In the genomic region with DNA sequence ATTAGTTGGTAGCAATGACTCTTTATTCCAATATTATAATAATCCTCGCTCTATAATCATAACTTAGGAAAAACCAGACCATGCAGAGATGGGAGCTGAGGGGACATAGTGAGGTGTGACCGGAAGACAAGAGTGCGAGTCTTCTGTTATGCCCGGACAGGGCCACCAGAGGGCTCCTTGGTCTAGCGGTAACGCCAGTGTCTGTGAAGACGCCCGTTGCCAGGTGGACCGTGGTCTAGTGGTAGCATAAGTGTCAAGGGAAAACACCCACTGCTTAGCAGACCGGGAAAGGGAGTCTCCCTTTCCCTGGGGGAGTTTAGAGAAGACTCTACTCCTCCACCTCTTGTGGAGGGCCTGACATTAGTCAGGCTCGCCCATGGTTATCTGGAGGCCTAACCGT, we compare ENCODE assay signal across 9 cellular contexts. TPM values are rescaled to one million over a fixed set of nuclear protein-coding genes. Genes with fewer than 3 reads are reported as not detected.
A peak's percentile ranks its signal among the peaks of the same experiment; 100 is the strongest.
DNase-seq lines count a peak whose midpoint lies in the region; ATAC-seq and TF ChIP-seq lines count a peak whose summit lies in the region.
"Not testable (repeated sequence)": the region's sequence is repeated elsewhere in the genome, so short reads cannot be mapped to it uniquely, and the experiment has no call there.
"Had no signal": no experiment of that assay in that cellular context is flagged by ENCODE, and none has a peak within 500 bp of the region (broad histone marks: within the 10 kb centered on the region; RNA-seq: fewer than 3 reads in every experiment).

No MANE protein-coding gene starts in this region.

- ATAC-seq in DND-41 (ENCODE audit: insufficient read depth, low read depth); activated CD8-positive, alpha-beta T cell treated with anti-CD3 and anti-CD28 coated beads for 36 hours: not testable (repeated sequence)

- H3K4me3 ChIP-seq in DND-41 (ENCODE audit: low read depth in 1 of 2, low read length in 2 of 2); LNCaP clone FGC (ENCODE audit: low read depth, low read length); OCI-LY7 (ENCODE audit: low read depth, low read length, poor library complexity, severe bottlenecking); coronary artery; parathyroid adenoma (ENCODE audit: low read depth, low read length); tibial nerve: not testable (repeated sequence)

- H4K20me1 ChIP-seq in DND-41 (ENCODE audit: insufficient read depth, low read length); OCI-LY7 (ENCODE audit: insufficient read depth, low read length): not testable (repeated sequence)

- H3K9me3 Mint-ChIP-seq in activated CD8-positive, alpha-beta T cell treated with anti-CD3 and anti-CD28 coated beads for 36 hours, result peaks cover 15% of the 10 kb centered on the region

- not testable (repeated sequence) for TF ChIP-seq POLR2A in tibial nerve (IDR thresholded peaks at IDR 0.05)

- 21% methylated on average over 12 of the region's 12 CpGs for WGBS in tibial nerve, 2 donors

- peak; percentile 19 for TF ChIP-seq CTCF in DND-41 (IDR thresholded peaks at IDR 0.05; ENCODE audit: borderline replicate concordance, extremely low read depth, low read length, poor library complexity, severe bottlenecking)
- peak; percentile 65 for TF ChIP-seq CTCF in LNCaP clone FGC (IDR thresholded peaks at IDR 0.05; ENCODE audit: control insufficient read depth, extremely low read depth, insufficient read depth)
- TF ChIP-seq CTCF in OCI-LY7 (conservative IDR thresholded peaks at IDR 0.05; ENCODE audit: low read length), result peak; percentile 62
- peak; percentile 66 for TF ChIP-seq CTCF in activated CD8-positive, alpha-beta T cell treated with anti-CD3 and anti-CD28 coated beads for 36 hours (IDR thresholded peaks at IDR 0.05)
- peak; percentile 15 for TF ChIP-seq CTCF in coronary artery (IDR thresholded peaks at IDR 0.05)
- TF ChIP-seq CTCF in parathyroid adenoma (IDR thresholded peaks at IDR 0.05), result peak; percentile 64
- peak; percentile 44 to 63 (median 53) for TF ChIP-seq CTCF in tibial nerve (IDR thresholded peaks at IDR 0.05)

- not testable (repeated sequence) for H3K27ac ChIP-seq in DND-41 (ENCODE audit: low read length); OCI-LY7 (ENCODE audit: low read depth, low read length, poor library complexity, severe bottlenecking); coronary artery; parathyroid adenoma; tibial nerve

- not testable (repeated sequence) for H3K36me3 Mint-ChIP-seq in activated CD8-positive, alpha-beta T cell treated with anti-CD3 and anti-CD28 coated beads for 36 hours (ENCODE audit: low read depth)

- BruUV-seq in OCI-LY7 (replicated peaks; lab: Mats Ljungman, UMichigan), result not testable (repeated sequence)

- H3K9ac ChIP-seq in DND-41 (ENCODE audit: low read depth, low read length); parathyroid adenoma: not testable (repeated sequence)

- not testable (repeated sequence) for H3K27ac Mint-ChIP-seq in activated CD8-positive, alpha-beta T cell treated with anti-CD3 and anti-CD28 coated beads for 36 hours

- CTCF ChIA-PET in OCI-LY7 (lab: Charles Lee; ENCODE audit: unreplicated experiment), result not testable (repeated sequence)
- CTCF ChIA-PET in activated CD8-positive, alpha-beta T cell treated with anti-CD3 and anti-CD28 coated beads for 36 hours (lab: Charles Lee), result interaction anchor here (0.8 to 1.3 kb wide), 2 partner anchors 9 to 12 kb away, joined by 3 read pairs; no protein-coding TSS in a partner anchor

- H3K9me2 ChIP-seq in OCI-LY7 (ENCODE audit: insufficient read depth, low read length), result not testable (repeated sequence)

- not testable (repeated sequence) for DNase-seq in DND-41; LNCaP clone FGC (ENCODE audit: low read depth); coronary artery (ENCODE audit: low spot score)
- DNase-seq in OCI-LY7 (ENCODE audit: low spot score), result peak; percentile 23
- DNase-seq in activated CD8-positive, alpha-beta T cell treated with anti-CD3 and anti-CD28 coated beads for 36 hours, result peak; percentile 72
- DNase-seq in iPS-NIHi7 (ENCODE audit: extremely low spot score), result peak; percentile 19
- peak; percentile 24 to 38 for DNase-seq in tibial nerve (ENCODE audit: low spot score in 2 of 2)

- not testable (repeated sequence) for H3K36me3 ChIP-seq in DND-41 (ENCODE audit: insufficient read depth, low read length); OCI-LY7 (ENCODE audit: insufficient read depth, low read length); parathyroid adenoma (ENCODE audit: control insufficient read depth, insufficient read depth, low read length); tibial nerve

- TF ChIP-seq EP300 in tibial nerve (IDR thresholded peaks at IDR 0.05), result not testable (repeated sequence)

- not testable (repeated sequence) for H3K27me3 Mint-ChIP-seq in activated CD8-positive, alpha-beta T cell treated with anti-CD3 and anti-CD28 coated beads for 36 hours

- not testable (repeated sequence) for H2AFZ ChIP-seq in DND-41 (ENCODE audit: low read depth, low read length); OCI-LY7 (ENCODE audit: low read length)
- H2AFZ ChIP-seq in parathyroid adenoma, result peak overlapping the region; percentile 40

- not testable (repeated sequence) for H3K4me2 ChIP-seq in DND-41 (ENCODE audit: insufficient read depth, low read length); OCI-LY7 (ENCODE audit: low read length); parathyroid adenoma (ENCODE audit: low read length)

- H3K4me1 Mint-ChIP-seq in activated CD8-positive, alpha-beta T cell treated with anti-CD3 and anti-CD28 coated beads for 36 hours (ENCODE audit: low read depth), result not testable (repeated sequence)

- intact Hi-C loops in OCI-LY7 (cut with micrococcal nuclease; ENCODE audit: unreplicated experiment); activated CD8-positive, alpha-beta T cell treated with anti-CD3 and anti-CD28 coated beads for 36 hours (cut with micrococcal nuclease): not testable (repeated sequence)

- H3K4me1 ChIP-seq in DND-41 (ENCODE audit: insufficient read depth, low read length); OCI-LY7 (ENCODE audit: insufficient read depth, low read length, poor library complexity, severe bottlenecking); parathyroid adenoma; tibial nerve: not testable (repeated sequence)

- H3K27me3 ChIP-seq in DND-41 (ENCODE audit: insufficient read depth, low read length, poor library complexity); parathyroid adenoma (ENCODE audit: control insufficient read depth, insufficient read depth, low read length); tibial nerve: not testable (repeated sequence)

- H3K9me3 ChIP-seq in DND-41 (ENCODE audit: insufficient read depth, low read length, severe bottlenecking), result peaks cover 22% of the 10 kb centered on the region
- H3K9me3 ChIP-seq in OCI-LY7 (ENCODE audit: low read length), result peaks cover 26% of the 10 kb centered on the region
- H3K9me3 ChIP-seq in parathyroid adenoma (ENCODE audit: control insufficient read depth, low read length); tibial nerve: not testable (repeated sequence)

- not testable (repeated sequence) for H3K4me3 Mint-ChIP-seq in activated CD8-positive, alpha-beta T cell treated with anti-CD3 and anti-CD28 coated beads for 36 hours

- H3K79me2 ChIP-seq in DND-41 (ENCODE audit: insufficient read depth, low read length); OCI-LY7 (ENCODE audit: insufficient read depth, low read depth, low read length); parathyroid adenoma: not testable (repeated sequence)

- POLR2A ChIA-PET in OCI-LY7 (lab: Charles Lee), result interaction anchor here (0.6 kb wide), 1 partner anchor 82 kb away, joined by 3 read pairs; no protein-coding TSS in a partner anchor
- POLR2A ChIA-PET in activated CD8-positive, alpha-beta T cell treated with anti-CD3 and anti-CD28 coated beads for 36 hours (lab: Charles Lee), result not testable (repeated sequence)

RNA-seq across cellular contexts. Expression of a gene that starts 7.9 kb away (rescaled TPM):
- not detected in 2 replicates for total RNA-seq in OCI-LY7 (2014; rRNA removed; shearing (Covaris generic))
- total RNA-seq in OCI-LY7 (2022) (not detected in 2 replicates), tibial nerve (10 to 100 TPM in 1 of 4 donors, not detected in 3; 11.4 TPM)
- total RNA-seq in activated CD8-positive, alpha-beta T cell treated with anti-CD3 and anti-CD28 coated beads for 36 hours, result under 1 TPM in 1 of 2 experiments, not detected in 1; 0.99 TPM
- total RNA-seq: glomerular endothelial cell had no signal

RNA-seq across cellular contexts. Expression of a gene that starts 33.3 kb away (rescaled TPM):
- total RNA-seq in OCI-LY7 (2014; rRNA removed; shearing (Covaris generic)), result 0.54 and 2.1 TPM in 2 replicates
- total RNA-seq in OCI-LY7 (2022) (1.4 and 2.2 TPM in 2 replicates), tibial nerve (1 to 10 TPM in 3 of 4 donors, under 1 TPM in 1; 0.87 to 5.7 (median 1.9) TPM)
- 1 to 10 TPM; 2.7 to 3.3 TPM for total RNA-seq in activated CD8-positive, alpha-beta T cell treated with anti-CD3 and anti-CD28 coated beads for 36 hours

RNA-seq across cellular contexts. Expression of a gene that starts 33.5 kb away (rescaled TPM):
- total RNA-seq in OCI-LY7 (2014; rRNA removed; shearing (Covaris generic)), result not detected in 2 replicates
- total RNA-seq in OCI-LY7 (2022), result not detected in 2 replicates
- under 1 TPM; 0.78 to 0.90 TPM for total RNA-seq in activated CD8-positive, alpha-beta T cell treated with anti-CD3 and anti-CD28 coated beads for 36 hours
- 1 to 10 TPM in 1 of 4 donors, under 1 TPM in 2, not detected in 1; 0.22 to 1.2 (median 0.59) TPM for total RNA-seq in tibial nerve
- total RNA-seq: glomerular endothelial cell had no signal

RNA-seq across cellular contexts. Expression of a gene that starts 42.4 kb away (rescaled TPM):
- under 0.01 TPM in 1 of 2 replicates, not detected in the other for total RNA-seq in OCI-LY7 (2014; rRNA removed; shearing (Covaris generic))
- total RNA-seq in OCI-LY7 (2022) (1,670 and 3,289 TPM in 2 replicates), tibial nerve (under 1 TPM in 3 of 4 donors, not detected in 1; under 0.01 TPM)
- total RNA-seq in activated CD8-positive, alpha-beta T cell treated with anti-CD3 and anti-CD28 coated beads for 36 hours, result 1,000 to 10,000 TPM in 1 of 2 experiments, 100 to 1,000 TPM in 1; 692 to 1,025 TPM

RNA-seq across cellular contexts. Expression of a gene that starts 43.7 kb away (rescaled TPM):
- under 0.01 TPM in 1 of 2 replicates, not detected in the other for total RNA-seq in OCI-LY7 (2014; rRNA removed; shearing (Covaris generic))
- 1,646 and 3,315 TPM in 2 replicates for total RNA-seq in OCI-LY7 (2022)
- 1,000 to 10,000 TPM in 1 of 2 experiments, 100 to 1,000 TPM in 1; 923 to 1,303 TPM for total RNA-seq in activated CD8-positive, alpha-beta T cell treated with anti-CD3 and anti-CD28 coated beads for 36 hours
- under 1 TPM; under 0.01 TPM for total RNA-seq in tibial nerve

Comparison
In these comparisons a context has a peak if more than half of its experiments do, and no peak if none do; other contexts are left out.
1. CTCF ChIP-seq: peak in every context shown above with its lines; median percentile 66 in activated CD8-positive, alpha-beta T cell treated with anti-CD3 and anti-CD28 coated beads for 36 hours; 65 in LNCaP clone FGC; 64 in parathyroid adenoma; 62 in OCI-LY7; 53 in tibial nerve; 19 in DND-41; 15 in coronary artery.